18 cellular contexts compared by ENCODE assay signal in genomic region chr12:115873416-115874082, GRCh38.
A peak's percentile ranks its signal among the peaks of the same experiment; 100 is the strongest.
DNase-seq lines count a peak whose midpoint lies in the region; ATAC-seq and TF ChIP-seq lines count a peak whose summit lies in the region.
"Had no signal": no experiment of that assay in that cellular context is flagged by ENCODE, and none has a peak within 500 bp of the region (broad histone marks: within the 10 kb centered on the region; RNA-seq: fewer than 3 reads in every experiment).

No MANE protein-coding gene starts in this region.

- peaks cover 2% of the 10 kb centered on the region for H3K9me3 Mint-ChIP-seq in activated CD4-positive, alpha-beta memory T cell treated with anti-CD3 and anti-CD28 coated beads for 36 hours

- H3K4me1 ChIP-seq in transverse colon = peaks cover 0 to 11% (median 8%) of the 10 kb centered on the region in 4 donors

- H3K27ac Mint-ChIP-seq in activated CD4-positive, alpha-beta memory T cell treated with anti-CD3 and anti-CD28 coated beads for 36 hours = no peak overlapping the region
- H3K27ac Mint-ChIP-seq: activated naive CD8-positive, alpha-beta T cell treated with anti-CD3 and anti-CD28 coated beads for 36 hours; activated T-cell treated with anti-CD3 and anti-CD28 coated beads, Interleukin-2, amount 50 U/mL, for 24 hours had no signal

- no peak overlapping the region for H3K4me3 Mint-ChIP-seq in activated CD4-positive, alpha-beta memory T cell treated with anti-CD3 and anti-CD28 coated beads for 36 hours
- H3K4me3 Mint-ChIP-seq: activated naive CD8-positive, alpha-beta T cell treated with anti-CD3 and anti-CD28 coated beads for 36 hours; activated T-cell treated with anti-CD3 and anti-CD28 coated beads, Interleukin-2, amount 50 U/mL, for 24 hours had no signal

- TF ChIP-seq CTCF in transverse colon (IDR thresholded peaks at IDR 0.05) = no peak

- H3K36me3 ChIP-seq in transverse colon = no peaks in the 10 kb centered on the region
- H3K36me3 ChIP-seq: heart right ventricle, neutrophil, thyroid gland had no signal

- 64 to 76% methylated on average over 3 to 4 of the region's 4 CpGs for WGBS in transverse colon (ENCODE audit: low coverage in 1 of 2), 2 donors

- peak; percentile 77 for ATAC-seq in esophagus mucosa
- ATAC-seq: heart right ventricle, SK-N-SH treated with all-trans-retinoic acid at 6 μM for 48 hours had no signal

- H3K4me1 Mint-ChIP-seq in activated CD4-positive, alpha-beta memory T cell treated with anti-CD3 and anti-CD28 coated beads for 36 hours (ENCODE audit: low read depth) = no peaks in the 10 kb centered on the region
- H3K4me1 Mint-ChIP-seq: activated naive CD8-positive, alpha-beta T cell treated with anti-CD3 and anti-CD28 coated beads for 36 hours had no signal

- H3K27me3 ChIP-seq in transverse colon = no peaks in the 10 kb centered on the region
- H3K27me3 ChIP-seq: thyroid gland had no signal

- TF ChIP-seq POLR2A in transverse colon (IDR thresholded peaks at IDR 0.05) = no peak

- DNase-seq in NCI-H2196 (lab: John Stamatoyannopoulos, UW; ENCODE audit: unreplicated experiment) (peak; percentile 30), NCI-H2196 treated with DMSO at 0.1 percent for 48 hours (lab: John Stamatoyannopoulos, UW; ENCODE audit: unreplicated experiment) (no peak), NCI-H345 (lab: John Stamatoyannopoulos, UW) (peak; percentile 87), transverse colon (no peak), HEK293T (ENCODE audit: extremely low spot score) (no peak), NCI-H446 treated with DMSO at 0.1 percent for 48 hours (lab: John Stamatoyannopoulos, UW) (no peak)
- no peak for DNase-seq in activated CD4-positive, alpha-beta memory T cell treated with anti-CD3 and anti-CD28 coated beads for 36 hours
- DNase-seq: activated CD4-positive, alpha-beta T cell treated with anti-CD3 and anti-CD28 coated beads, Interleukin-2, amount 50 U/mL, for 1 hour; activated naive CD8-positive, alpha-beta T cell treated with anti-CD3 and anti-CD28 coated beads for 36 hours; activated T-cell treated with anti-CD3 and anti-CD28 coated beads, Interleukin-2, amount 50 U/mL, for 24 hours; C1 segment of cervical spinal cord; heart right ventricle; stimulated activated CD4-positive, alpha-beta T cell treated with anti-CD3 and anti-CD28 coated beads, Interleukin-4, amount 100 ng/mL, for 24 hours; stimulated activated CD8-positive, alpha-beta memory T cell treated with anti-CD3 and anti-CD28 coated beads, Interleukin-4, amount 100 ng/mL, for 48 hours had no signal

- TF ChIP-seq EP300 in transverse colon (IDR thresholded peaks at IDR 0.05; ENCODE audit: low read depth) = no peak

- CTCF ChIA-PET in activated CD4-positive, alpha-beta memory T cell treated with anti-CD3 and anti-CD28 coated beads for 36 hours (lab: Charles Lee) = interaction anchor here (0.6 kb wide), 1 partner anchor 431 kb away, joined by 3 read pairs; no protein-coding TSS in a partner anchor
- CTCF ChIA-PET in HEK293T (lab: Yijun Ruan, JAX) = no interaction called here

- POLR2A ChIA-PET in activated CD4-positive, alpha-beta memory T cell treated with anti-CD3 and anti-CD28 coated beads for 36 hours (lab: Charles Lee) = no interaction called here
- POLR2A ChIA-PET in HEK293T (lab: Yijun Ruan, JAX) = no interaction called here

- H3K27me3 Mint-ChIP-seq in activated CD4-positive, alpha-beta memory T cell treated with anti-CD3 and anti-CD28 coated beads for 36 hours = peaks cover 28% of the 10 kb centered on the region

- peak overlapping the region; percentile 11 to 56 (median 44) for H3K27ac ChIP-seq in transverse colon
- H3K27ac ChIP-seq: heart right ventricle, neutrophil had no signal

- in situ Hi-C loops in transverse colon (cut with MboI; ENCODE audit: low pct_ligation_motif_present in 1 of 4, low pct_unique_long_range_greater_than_20kb in 1 of 4, low sequenced_read_pairs in 3 of 4) = no loop called here

- H3K36me3 Mint-ChIP-seq in activated CD4-positive, alpha-beta memory T cell treated with anti-CD3 and anti-CD28 coated beads for 36 hours = no peaks in the 10 kb centered on the region
- H3K36me3 Mint-ChIP-seq: activated naive CD8-positive, alpha-beta T cell treated with anti-CD3 and anti-CD28 coated beads for 36 hours had no signal

- H3K9me3 ChIP-seq in transverse colon = no peaks in the 10 kb centered on the region
- H3K9me3 ChIP-seq: neutrophil, thyroid gland had no signal

- no peak overlapping the region for H3K4me3 ChIP-seq in transverse colon
- H3K4me3 ChIP-seq: heart right ventricle, thyroid gland had no signal

- intact Hi-C loops in transverse colon (cut with DNase I; ENCODE audit: low total_unique reads) = no loop called here
- intact Hi-C loops in activated CD4-positive, alpha-beta memory T cell treated with anti-CD3 and anti-CD28 coated beads for 36 hours (cut with micrococcal nuclease) = no loop called here

TF ChIP-seq in HEK293T, 16 proteins besides CTCF, POLR2A, EP300 and RAD21:
- TF ChIP-seq FOXM1 (IDR thresholded peaks at IDR 0.05; ENCODE audit: borderline replicate concordance) = no peak
- no peak for TF ChIP-seq L3MBTL2 (conservative IDR thresholded peaks at IDR 0.05)
- TF ChIP-seq LEF1 (IDR thresholded peaks at IDR 0.05; ENCODE audit: borderline replicate concordance) = no peak
- TF ChIP-seq CTBP1 (IDR thresholded peaks at IDR 0.05; ENCODE audit: borderline replicate concordance) = no peak
- TF ChIP-seq SP1 (IDR thresholded peaks at IDR 0.05) = no peak
- TF ChIP-seq NFRKB (IDR thresholded peaks at IDR 0.05) = no peak
- TF ChIP-seq FOXA1 (IDR thresholded peaks at IDR 0.05) = no peak
- TF ChIP-seq SUZ12 (IDR thresholded peaks at IDR 0.05) = no peak
- TF ChIP-seq HDGF (IDR thresholded peaks at IDR 0.05; ENCODE audit: borderline replicate concordance) = no peak

Comparison
In these comparisons a context has a peak if more than half of its experiments do, and no peak if none do; other contexts are left out.
1. DNase-seq: peak in NCI-H2196 (single experiment) and NCI-H345 (single experiment); none in NCI-H2196 treated with DMSO at 0.1 percent for 48 hours (single experiment), transverse colon (single experiment), activated CD4-positive, alpha-beta memory T cell treated with anti-CD3 and anti-CD28 coated beads for 36 hours (single experiment), HEK293T (single experiment) and NCI-H446 treated with DMSO at 0.1 percent for 48 hours (single experiment).